Comparison of ENCODE assay signal across 9 cellular contexts in the genomic region with DNA sequence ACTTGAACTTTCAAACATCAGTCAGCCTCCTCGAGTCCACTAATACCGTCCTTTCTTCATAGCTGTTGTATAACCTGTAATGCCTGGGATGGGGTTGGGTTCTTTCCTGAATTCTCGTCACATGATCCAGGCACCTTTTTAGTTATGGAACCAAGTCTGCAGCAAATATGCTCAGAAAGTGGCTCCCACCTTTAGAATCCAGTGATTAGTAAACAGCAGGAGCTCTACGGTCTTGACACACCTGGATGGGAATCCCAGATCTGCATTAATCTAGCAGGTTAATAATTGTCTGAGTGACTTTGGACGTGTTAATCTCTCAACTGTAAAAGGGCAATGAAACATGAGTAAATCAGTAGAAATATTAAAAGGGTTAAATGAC. TPM values are rescaled to one million over a fixed set of nuclear protein-coding genes. Genes with fewer than 3 reads are reported as not detected.
DNase-seq lines count a peak whose midpoint lies in the region; ATAC-seq and TF ChIP-seq lines count a peak whose summit lies in the region.
"Had no signal": no experiment of that assay in that cellular context is flagged by ENCODE, and none has a peak within 500 bp of the region (broad histone marks: within the 10 kb centered on the region; RNA-seq: fewer than 3 reads in every experiment).

No MANE protein-coding gene starts in this region.

- H3K4me1 ChIP-seq in heart left ventricle (peaks cover 7 to 41% (median 31%) of the 10 kb centered on the region in 12 donors), ascending aorta (peaks cover 0 to 22% of the 10 kb centered on the region in 2 donors), lower lobe of right lung (peaks cover 16% of the 10 kb centered on the region), uterus (peaks cover 0 to 4% of the 10 kb centered on the region in 2 donors)

- TF ChIP-seq POLR2A in heart left ventricle (IDR thresholded peaks at IDR 0.05), result no peak
- TF ChIP-seq POLR2A in uterus (IDR thresholded peaks at IDR 0.05), result no peak

- intact Hi-C loops in heart left ventricle (cut with DNase I) (loop anchor here in 6 of 10 donors (5.0 kb wide), 7 partner anchors 46 to 181 kb away; a partner anchor contains a TSS), Right ventricle myocardium inferior (cut with DNase I) (loop anchor here (5.0 kb wide), 1 partner anchor 141 kb away; no protein-coding TSS in a partner anchor), ascending aorta (cut with DNase I) (loop anchor here (5.0 kb wide), 1 partner anchor 86 kb away; no protein-coding TSS in a partner anchor), lower lobe of right lung (cut with DNase I) (no loop called here), uterus (cut with DNase I; ENCODE audit: low total_unique reads) (no loop called here)

- peak overlapping the region in 11 of 12 donors; percentile 67 to 94 (median 85) for H3K27ac ChIP-seq in heart left ventricle
- H3K27ac ChIP-seq in ascending aorta, result peak overlapping the region; percentile 78 to 90
- peak overlapping the region; percentile 90 for H3K27ac ChIP-seq in lower lobe of right lung
- peak overlapping the region; percentile 76 to 99 for H3K27ac ChIP-seq in uterus

- H3K36me3 ChIP-seq in heart left ventricle (no peaks in the 10 kb centered on the region), ascending aorta (no peaks in the 10 kb centered on the region), lower lobe of right lung (no peaks in the 10 kb centered on the region), uterus (no peaks in the 10 kb centered on the region)

- H3K9me3 ChIP-seq in heart left ventricle (no peaks in the 10 kb centered on the region), ascending aorta (no peaks in the 10 kb centered on the region), lower lobe of right lung (no peaks in the 10 kb centered on the region), uterus (no peaks in the 10 kb centered on the region)

- DNase-seq in heart left ventricle (no peak), Right ventricle myocardium inferior (ENCODE audit: missing footprints) (no peak), ascending aorta (ENCODE audit: low spot score in 2 of 2) (no peak), lower lobe of right lung (no peak), uterus (no peak), cerebellum (ENCODE audit: low spot score) (no peak), germinal center (ENCODE audit: low spot score) (no peak), KG1 (lab: John Stamatoyannopoulos, UW) (no peak)

- TF ChIP-seq CTCF in heart left ventricle (IDR thresholded peaks at IDR 0.05) (no peak), ascending aorta (IDR thresholded peaks at IDR 0.05) (no peak), lower lobe of right lung (IDR thresholded peaks at IDR 0.05) (no peak), uterus (IDR thresholded peaks at IDR 0.05) (no peak)

- no peaks in the 10 kb centered on the region for H3K27me3 ChIP-seq in heart left ventricle
- H3K27me3 ChIP-seq in ascending aorta, result no peaks in the 10 kb centered on the region
- H3K27me3 ChIP-seq in lower lobe of right lung (ENCODE audit: low read depth), result no peaks in the 10 kb centered on the region
- H3K27me3 ChIP-seq in uterus, result no peaks in the 10 kb centered on the region

- WGBS in heart left ventricle, 4 donors, result 61 to 66% (median 64%) methylated on average over 5 of the region's 5 CpGs

- ATAC-seq in heart left ventricle (no peak), Right ventricle myocardium inferior (no peak), lower lobe of right lung (no peak)

- H3K4me3 ChIP-seq in heart left ventricle (peak overlapping the region in 9 of 12 donors; percentile 27 to 95 (median 84)), ascending aorta (peak overlapping the region; percentile 94), lower lobe of right lung (peak overlapping the region; percentile 79), uterus (peak overlapping the region in 1 of 2 donors; percentile 96)

RNA-seq across cellular contexts. Expression of a gene that starts 0.7 kb away (rescaled TPM):
- total RNA-seq in heart left ventricle, result 10 to 100 TPM; 26.3 to 43.9 (median 33.1) TPM
- 10 to 100 TPM; 10.9 to 17.2 TPM for polyA plus RNA-seq in heart left ventricle
- total RNA-seq in Right ventricle myocardium inferior, result 34.5 TPM
- total RNA-seq in ascending aorta, result 53.3 TPM
- 34.5 TPM for total RNA-seq in lower lobe of right lung
- total RNA-seq in uterus, result 10 to 100 TPM; 18.7 to 85.2 (median 25.0) TPM
- total RNA-seq in cerebellum, result 16.8 TPM

RNA-seq across cellular contexts. Expression of a gene that starts 22.4 kb away (rescaled TPM):
- total RNA-seq in heart left ventricle (10 to 100 TPM; 13.2 to 24.1 (median 19.0) TPM), Right ventricle myocardium inferior (18.1 TPM), ascending aorta (63.0 TPM), lower lobe of right lung (16.3 TPM), uterus (10 to 100 TPM in 2 of 4 donors, 1 to 10 TPM in 2; 7.4 to 30.5 (median 10.2) TPM), cerebellum (0.36 TPM)
- polyA plus RNA-seq in heart left ventricle, result 10 to 100 TPM; 12.8 to 23.1 TPM

RNA-seq across cellular contexts. Expression of a gene that starts 48.4 kb away (rescaled TPM):
- 1 to 10 TPM in 8 of 9 donors, under 1 TPM in 1; 0.24 to 9.3 (median 2.2) TPM for total RNA-seq in heart left ventricle
- 1 to 10 TPM; 1.2 to 3.3 TPM for polyA plus RNA-seq in heart left ventricle
- total RNA-seq in Right ventricle myocardium inferior, result 6.6 TPM
- 0.53 TPM for total RNA-seq in ascending aorta
- total RNA-seq in lower lobe of right lung, result 0.15 TPM
- 10 to 100 TPM in 1 of 4 donors, 1 to 10 TPM in 1, under 1 TPM in 2; 0.29 to 53.0 (median 2.4) TPM for total RNA-seq in uterus
- total RNA-seq in cerebellum, result 4.8 TPM
- total RNA-seq: pulmonary artery endothelial cell had no signal

Comparison
In these comparisons a context has a peak if more than half of its experiments do, and no peak if none do; other contexts are left out.
1. intact Hi-C loops: an anchor here in heart left ventricle (5.0 kb wide), Right ventricle myocardium inferior (5.0 kb wide) and ascending aorta (5.0 kb wide); none called in lower lobe of right lung and uterus.